In the genomic region with DNA sequence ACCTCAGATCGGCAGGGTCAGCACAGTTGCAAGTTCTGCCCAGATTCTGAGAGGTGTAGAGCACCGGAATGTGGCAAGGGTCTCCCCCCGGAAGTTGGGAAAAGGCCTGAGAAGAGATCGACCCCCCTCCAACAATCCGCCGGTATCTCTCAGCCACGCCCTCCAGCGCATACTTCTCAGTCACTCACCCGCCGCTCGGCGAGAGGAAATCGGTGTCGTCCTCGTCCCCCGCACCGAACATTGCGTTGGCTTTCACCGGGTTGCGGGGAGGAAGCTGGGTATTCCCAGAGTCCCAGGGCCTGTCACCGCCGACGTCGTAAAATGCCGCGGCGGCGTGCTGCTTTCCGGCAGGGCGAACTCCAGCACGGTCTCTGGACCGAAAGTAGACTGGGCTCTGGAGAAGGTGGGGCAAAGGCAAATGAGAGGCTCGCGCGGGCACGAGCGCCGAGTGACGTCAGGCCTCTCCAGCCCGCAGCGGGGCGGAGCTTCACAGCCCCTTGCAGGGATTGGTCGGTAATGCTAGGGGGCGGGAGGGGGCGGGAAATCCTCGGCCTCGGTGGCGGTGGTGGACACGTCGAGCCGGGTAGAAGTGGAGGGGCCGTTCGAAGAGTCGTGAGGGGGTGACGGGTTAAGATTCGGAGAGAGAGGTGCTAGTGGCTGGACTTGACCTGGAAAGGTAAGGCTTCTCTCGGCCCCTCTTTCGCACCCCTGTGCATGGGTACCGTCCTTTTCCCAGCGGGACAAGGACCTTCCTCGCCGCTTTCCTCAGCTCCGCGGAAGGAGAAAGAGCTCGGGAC, we compare ENCODE assay signal across 1 cellular context.
TF ChIP-seq lines count a peak whose summit lies in the region.

A gene with protein sequence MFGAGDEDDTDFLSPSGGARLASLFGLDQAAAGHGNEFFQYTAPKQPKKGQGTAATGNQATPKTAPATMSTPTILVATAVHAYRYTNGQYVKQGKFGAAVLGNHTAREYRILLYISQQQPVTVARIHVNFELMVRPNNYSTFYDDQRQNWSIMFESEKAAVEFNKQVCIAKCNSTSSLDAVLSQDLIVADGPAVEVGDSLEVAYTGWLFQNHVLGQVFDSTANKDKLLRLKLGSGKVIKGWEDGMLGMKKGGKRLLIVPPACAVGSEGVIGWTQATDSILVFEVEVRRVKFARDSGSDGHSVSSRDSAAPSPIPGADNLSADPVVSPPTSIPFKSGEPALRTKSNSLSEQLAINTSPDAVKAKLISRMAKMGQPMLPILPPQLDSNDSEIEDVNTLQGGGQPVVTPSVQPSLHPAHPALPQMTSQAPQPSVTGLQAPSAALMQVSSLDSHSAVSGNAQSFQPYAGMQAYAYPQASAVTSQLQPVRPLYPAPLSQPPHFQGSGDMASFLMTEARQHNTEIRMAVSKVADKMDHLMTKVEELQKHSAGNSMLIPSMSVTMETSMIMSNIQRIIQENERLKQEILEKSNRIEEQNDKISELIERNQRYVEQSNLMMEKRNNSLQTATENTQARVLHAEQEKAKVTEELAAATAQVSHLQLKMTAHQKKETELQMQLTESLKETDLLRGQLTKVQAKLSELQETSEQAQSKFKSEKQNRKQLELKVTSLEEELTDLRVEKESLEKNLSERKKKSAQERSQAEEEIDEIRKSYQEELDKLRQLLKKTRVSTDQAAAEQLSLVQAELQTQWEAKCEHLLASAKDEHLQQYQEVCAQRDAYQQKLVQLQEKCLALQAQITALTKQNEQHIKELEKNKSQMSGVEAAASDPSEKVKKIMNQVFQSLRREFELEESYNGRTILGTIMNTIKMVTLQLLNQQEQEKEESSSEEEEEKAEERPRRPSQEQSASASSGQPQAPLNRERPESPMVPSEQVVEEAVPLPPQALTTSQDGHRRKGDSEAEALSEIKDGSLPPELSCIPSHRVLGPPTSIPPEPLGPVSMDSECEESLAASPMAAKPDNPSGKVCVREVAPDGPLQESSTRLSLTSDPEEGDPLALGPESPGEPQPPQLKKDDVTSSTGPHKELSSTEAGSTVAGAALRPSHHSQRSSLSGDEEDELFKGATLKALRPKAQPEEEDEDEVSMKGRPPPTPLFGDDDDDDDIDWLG (minus strand): TSS at position 275 of the 797 bp plus-strand sequence. CDS start 34 bp downstream, at position 241.
Gene SLC31A1 (plus strand): TSS at position 542 of the 797 bp plus-strand sequence. CDS start 34,605 bp downstream, outside the sequence.

TF ChIP-seq in K562, 482 proteins besides CTCF, POLR2A, EP300 and RAD21 (continued from another document and continues in another):
- TF ChIP-seq, protein P1, sequence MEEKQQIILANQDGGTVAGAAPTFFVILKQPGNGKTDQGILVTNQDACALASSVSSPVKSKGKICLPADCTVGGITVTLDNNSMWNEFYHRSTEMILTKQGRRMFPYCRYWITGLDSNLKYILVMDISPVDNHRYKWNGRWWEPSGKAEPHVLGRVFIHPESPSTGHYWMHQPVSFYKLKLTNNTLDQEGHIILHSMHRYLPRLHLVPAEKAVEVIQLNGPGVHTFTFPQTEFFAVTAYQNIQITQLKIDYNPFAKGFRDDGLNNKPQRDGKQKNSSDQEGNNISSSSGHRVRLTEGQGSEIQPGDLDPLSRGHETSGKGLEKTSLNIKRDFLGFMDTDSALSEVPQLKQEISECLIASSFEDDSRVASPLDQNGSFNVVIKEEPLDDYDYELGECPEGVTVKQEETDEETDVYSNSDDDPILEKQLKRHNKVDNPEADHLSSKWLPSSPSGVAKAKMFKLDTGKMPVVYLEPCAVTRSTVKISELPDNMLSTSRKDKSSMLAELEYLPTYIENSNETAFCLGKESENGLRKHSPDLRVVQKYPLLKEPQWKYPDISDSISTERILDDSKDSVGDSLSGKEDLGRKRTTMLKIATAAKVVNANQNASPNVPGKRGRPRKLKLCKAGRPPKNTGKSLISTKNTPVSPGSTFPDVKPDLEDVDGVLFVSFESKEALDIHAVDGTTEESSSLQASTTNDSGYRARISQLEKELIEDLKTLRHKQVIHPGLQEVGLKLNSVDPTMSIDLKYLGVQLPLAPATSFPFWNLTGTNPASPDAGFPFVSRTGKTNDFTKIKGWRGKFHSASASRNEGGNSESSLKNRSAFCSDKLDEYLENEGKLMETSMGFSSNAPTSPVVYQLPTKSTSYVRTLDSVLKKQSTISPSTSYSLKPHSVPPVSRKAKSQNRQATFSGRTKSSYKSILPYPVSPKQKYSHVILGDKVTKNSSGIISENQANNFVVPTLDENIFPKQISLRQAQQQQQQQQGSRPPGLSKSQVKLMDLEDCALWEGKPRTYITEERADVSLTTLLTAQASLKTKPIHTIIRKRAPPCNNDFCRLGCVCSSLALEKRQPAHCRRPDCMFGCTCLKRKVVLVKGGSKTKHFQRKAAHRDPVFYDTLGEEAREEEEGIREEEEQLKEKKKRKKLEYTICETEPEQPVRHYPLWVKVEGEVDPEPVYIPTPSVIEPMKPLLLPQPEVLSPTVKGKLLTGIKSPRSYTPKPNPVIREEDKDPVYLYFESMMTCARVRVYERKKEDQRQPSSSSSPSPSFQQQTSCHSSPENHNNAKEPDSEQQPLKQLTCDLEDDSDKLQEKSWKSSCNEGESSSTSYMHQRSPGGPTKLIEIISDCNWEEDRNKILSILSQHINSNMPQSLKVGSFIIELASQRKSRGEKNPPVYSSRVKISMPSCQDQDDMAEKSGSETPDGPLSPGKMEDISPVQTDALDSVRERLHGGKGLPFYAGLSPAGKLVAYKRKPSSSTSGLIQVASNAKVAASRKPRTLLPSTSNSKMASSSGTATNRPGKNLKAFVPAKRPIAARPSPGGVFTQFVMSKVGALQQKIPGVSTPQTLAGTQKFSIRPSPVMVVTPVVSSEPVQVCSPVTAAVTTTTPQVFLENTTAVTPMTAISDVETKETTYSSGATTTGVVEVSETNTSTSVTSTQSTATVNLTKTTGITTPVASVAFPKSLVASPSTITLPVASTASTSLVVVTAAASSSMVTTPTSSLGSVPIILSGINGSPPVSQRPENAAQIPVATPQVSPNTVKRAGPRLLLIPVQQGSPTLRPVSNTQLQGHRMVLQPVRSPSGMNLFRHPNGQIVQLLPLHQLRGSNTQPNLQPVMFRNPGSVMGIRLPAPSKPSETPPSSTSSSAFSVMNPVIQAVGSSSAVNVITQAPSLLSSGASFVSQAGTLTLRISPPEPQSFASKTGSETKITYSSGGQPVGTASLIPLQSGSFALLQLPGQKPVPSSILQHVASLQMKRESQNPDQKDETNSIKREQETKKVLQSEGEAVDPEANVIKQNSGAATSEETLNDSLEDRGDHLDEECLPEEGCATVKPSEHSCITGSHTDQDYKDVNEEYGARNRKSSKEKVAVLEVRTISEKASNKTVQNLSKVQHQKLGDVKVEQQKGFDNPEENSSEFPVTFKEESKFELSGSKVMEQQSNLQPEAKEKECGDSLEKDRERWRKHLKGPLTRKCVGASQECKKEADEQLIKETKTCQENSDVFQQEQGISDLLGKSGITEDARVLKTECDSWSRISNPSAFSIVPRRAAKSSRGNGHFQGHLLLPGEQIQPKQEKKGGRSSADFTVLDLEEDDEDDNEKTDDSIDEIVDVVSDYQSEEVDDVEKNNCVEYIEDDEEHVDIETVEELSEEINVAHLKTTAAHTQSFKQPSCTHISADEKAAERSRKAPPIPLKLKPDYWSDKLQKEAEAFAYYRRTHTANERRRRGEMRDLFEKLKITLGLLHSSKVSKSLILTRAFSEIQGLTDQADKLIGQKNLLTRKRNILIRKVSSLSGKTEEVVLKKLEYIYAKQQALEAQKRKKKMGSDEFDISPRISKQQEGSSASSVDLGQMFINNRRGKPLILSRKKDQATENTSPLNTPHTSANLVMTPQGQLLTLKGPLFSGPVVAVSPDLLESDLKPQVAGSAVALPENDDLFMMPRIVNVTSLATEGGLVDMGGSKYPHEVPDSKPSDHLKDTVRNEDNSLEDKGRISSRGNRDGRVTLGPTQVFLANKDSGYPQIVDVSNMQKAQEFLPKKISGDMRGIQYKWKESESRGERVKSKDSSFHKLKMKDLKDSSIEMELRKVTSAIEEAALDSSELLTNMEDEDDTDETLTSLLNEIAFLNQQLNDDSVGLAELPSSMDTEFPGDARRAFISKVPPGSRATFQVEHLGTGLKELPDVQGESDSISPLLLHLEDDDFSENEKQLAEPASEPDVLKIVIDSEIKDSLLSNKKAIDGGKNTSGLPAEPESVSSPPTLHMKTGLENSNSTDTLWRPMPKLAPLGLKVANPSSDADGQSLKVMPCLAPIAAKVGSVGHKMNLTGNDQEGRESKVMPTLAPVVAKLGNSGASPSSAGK (IDR thresholded peaks at IDR 0.05): no peak
- TF ChIP-seq SRSF1 (IDR thresholded peaks at IDR 0.05; ENCODE audit: low read depth, low read length) (no peak), PHF21A (IDR thresholded peaks at IDR 0.05; ENCODE audit: borderline replicate concordance, low read depth) (no peak), NFE2 (IDR thresholded peaks at IDR 0.05; ENCODE audit: low read depth) (no peak), BCL6 (CRISPR knock-in tag; IDR thresholded peaks at IDR 0.05) (no peak), GTF2B (IDR thresholded peaks at IDR 0.05; ENCODE audit: extremely low read depth, insufficient read length) (no peak), TOE1 (IDR thresholded peaks at IDR 0.05; ENCODE audit: borderline replicate concordance) (peak; percentile 5; the same call in 1 of the 2 replicates), TOE1 (CRISPR knock-in tag; IDR thresholded peaks at IDR 0.05; ENCODE audit: borderline replicate concordance, low read depth) (no peak), HDAC1 (IDR thresholded peaks at IDR 0.05) (peak in 1 of 2 experiments; percentile 74; a peak in 2 of 4 replicates), MCM3 (IDR thresholded peaks at IDR 0.05) (no peak), ZNF12 (CRISPR knock-in tag; IDR thresholded peaks at IDR 0.05) (peak; percentile 74; the same call in 1 of the 2 replicates), CTBP1 (IDR thresholded peaks at IDR 0.05; ENCODE audit: borderline replicate concordance) (no peak; the same call in 1 of the 2 replicates), HEY1 (CRISPR knock-in tag; IDR thresholded peaks at IDR 0.05; ENCODE audit: borderline replicate concordance) (no peak), ATF6 (CRISPR knock-in tag; IDR thresholded peaks at IDR 0.05) (no peak; the same call in 1 of the 2 replicates), CBFB (CRISPR knock-in tag; IDR thresholded peaks at IDR 0.05) (0 out of 2 replicates have a peak, but pooled peaks have one; percentile 3), JUNB (CRISPR knock-in tag; conservative IDR thresholded peaks at IDR 0.05) (no peak), ZNF212 (CRISPR knock-in tag; IDR thresholded peaks at IDR 0.05) (no peak), RFX5 (IDR thresholded peaks at IDR 0.05; ENCODE audit: low read depth, low read length) (no peak), PCBP1 (IDR thresholded peaks at IDR 0.05; ENCODE audit: low read depth, low read length, poor library complexity, severe bottlenecking) (no peak), ZNF41 (CRISPR knock-in tag; conservative IDR thresholded peaks at IDR 0.05) (no peak), BACH1 (tag; IDR thresholded peaks at IDR 0.05) (no peak), POLR3A (IDR thresholded peaks at IDR 0.05; ENCODE audit: borderline replicate concordance, extremely low read depth, insufficient read depth, insufficient read length) (no peak), PHB (CRISPR knock-in tag; IDR thresholded peaks at IDR 0.05) (no peak), ZBED1 (IDR thresholded peaks at IDR 0.05) (no peak), RBM25 (IDR thresholded peaks at IDR 0.05; ENCODE audit: low read depth, low read length, severe bottlenecking) (no peak), E2F1 (CRISPR knock-in tag; IDR thresholded peaks at IDR 0.05) (0 out of 2 replicates have a peak, but pooled peaks have one; percentile 5), GABPB2 (CRISPR knock-in tag; conservative IDR thresholded peaks at IDR 0.05) (no peak), MEF2A (IDR thresholded peaks at IDR 0.05; ENCODE audit: control insufficient read depth, low read depth, low read length) (no peak), ZNF586 (CRISPR knock-in tag; conservative IDR thresholded peaks at IDR 0.05) (no peak), ZBTB26 (CRISPR knock-in tag; IDR thresholded peaks at IDR 0.05) (0 out of 2 replicates have a peak, but pooled peaks have one; percentile 52), ZNF408 (CRISPR knock-in tag; IDR thresholded peaks at IDR 0.05; ENCODE audit: low read depth) (no peak), TCF3 (CRISPR knock-in tag; IDR thresholded peaks at IDR 0.05) (no peak), BMI1 (IDR thresholded peaks at IDR 0.05; ENCODE audit: low read length) (no peak), ZNF140 (CRISPR knock-in tag; IDR thresholded peaks at IDR 0.05) (no peak), RBBP5 (IDR thresholded peaks at IDR 0.05; ENCODE audit: borderline replicate concordance, insufficient read depth, low read length, poor library complexity, severe bottlenecking) (peak; percentile 95), PTRF (tag; IDR thresholded peaks at IDR 0.05) (no peak)
